ENCODE assay signal across 8 cellular contexts in the genomic region with DNA sequence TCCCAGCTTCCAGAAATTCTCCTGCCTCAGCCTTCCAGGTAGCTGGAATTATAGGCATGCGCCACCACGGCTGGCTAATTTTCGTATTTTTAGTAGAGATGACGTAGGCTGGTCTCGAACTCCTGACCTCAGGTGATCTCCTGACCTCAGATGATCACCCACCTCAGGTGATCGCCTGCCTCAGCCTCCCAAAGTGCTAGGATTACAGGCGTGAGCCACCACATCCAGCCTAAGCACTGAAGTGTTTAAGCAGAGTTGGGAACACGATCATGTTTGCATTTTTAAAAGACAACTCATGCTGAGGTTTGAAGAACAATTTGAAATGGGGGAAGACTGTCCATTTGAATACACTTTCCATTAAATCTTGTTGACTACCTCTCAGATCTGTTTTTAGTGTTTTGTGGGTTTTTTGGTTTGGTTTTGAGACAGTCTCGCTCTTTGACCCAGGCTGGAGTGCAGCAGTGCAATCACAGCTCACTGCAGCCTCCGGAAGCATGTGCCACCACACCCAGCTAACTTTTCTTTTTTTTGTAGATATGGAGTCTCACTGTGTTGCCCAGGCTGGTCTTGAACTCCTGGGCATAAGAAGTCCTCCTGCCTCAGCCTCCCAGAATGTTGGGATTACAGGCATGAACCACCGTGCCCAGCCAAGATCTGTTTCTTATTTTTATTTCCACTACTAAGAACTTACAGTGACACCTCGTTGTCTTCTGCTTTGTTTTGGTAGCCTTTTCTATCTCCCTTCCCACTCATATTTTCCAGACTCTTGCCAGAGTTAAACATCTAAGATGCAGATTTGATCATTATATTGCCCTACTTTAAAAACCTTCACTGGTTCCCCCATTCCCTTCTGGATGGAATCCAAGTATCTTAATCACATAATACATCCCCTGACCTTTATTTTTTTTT. TPM values are rescaled to one million over a fixed set of nuclear protein-coding genes. Genes with fewer than 3 reads are reported as not detected.
DNase-seq lines count a peak whose midpoint lies in the region; ATAC-seq, FAIRE-seq and TF ChIP-seq lines count a peak whose summit lies in the region.

No MANE protein-coding gene starts in this region.

- peaks cover 4% of the 10 kb centered on the region for H3K23me2 ChIP-seq in H9 (ENCODE audit: insufficient read length, low read depth, low read length, poor library complexity, severe bottlenecking)

- no peak overlapping the region for H2BK12ac ChIP-seq in H9 (ENCODE audit: insufficient read length, low read depth, low read length)

- H3K27ac ChIP-seq in H9 (ENCODE audit: insufficient read length, low read depth, low read length) (no peak overlapping the region), OCI-LY3 (ENCODE audit: low read length) (no peak overlapping the region)

- H3K27me3 Mint-ChIP-seq in H9 (ENCODE audit: low read depth) = no peaks in the 10 kb centered on the region

- no peak overlapping the region; a peak in 1 of 5 replicates for H3K4me3 Mint-ChIP-seq in H9

- H3K9me3 Mint-ChIP-seq in H9 = no peaks in the 10 kb centered on the region

- H3K36me3 ChIP-seq in OCI-LY3 (replicated peaks; ENCODE audit: low read depth, low read length) = peaks cover 15% of the 10 kb centered on the region

- H2BK15ac ChIP-seq in H9 (ENCODE audit: low read depth, low read length) = no peak overlapping the region

- H3K79me1 ChIP-seq in H9 (ENCODE audit: insufficient read depth, low read depth, low read length, poor library complexity, severe bottlenecking) = peaks cover 4% of the 10 kb centered on the region

- H3K4me3 ChIP-seq in OCI-LY3 (ENCODE audit: low read length) = no peak overlapping the region

- H3K14ac ChIP-seq in H9 (ENCODE audit: insufficient read depth, low read length) = no peak overlapping the region

- H3K27me3 ChIP-seq in H9 (ENCODE audit: insufficient read depth, low read length) (no peaks in the 10 kb centered on the region), OCI-LY3 (ENCODE audit: low read depth, low read length) (no peaks in the 10 kb centered on the region)

- FAIRE-seq in HTR-8/SVneo (lab: Jason Lieb, UNC) = no peak

- H2AK5ac ChIP-seq in H9 (ENCODE audit: insufficient read length, low read length) = no peak overlapping the region

- H3K4me2 ChIP-seq in H9 (ENCODE audit: insufficient read depth, insufficient read length, low read length) (no peak overlapping the region), OCI-LY3 (ENCODE audit: low read length) (peak overlapping the region; percentile 29)

- no peak overlapping the region for H2BK120ac ChIP-seq in H9 (ENCODE audit: low read depth, low read length, poor library complexity, severe bottlenecking)

- peaks cover 47 to 71% (median 71%) of the 10 kb centered on the region in 3 experiments for H3K36me3 Mint-ChIP-seq in H9 (ENCODE audit: insufficient read depth in 1 of 3, low read depth in 3 of 3)

- H3K4me1 ChIP-seq in H9 (ENCODE audit: insufficient read depth, low read length) = no peaks in the 10 kb centered on the region
- peaks cover 19% of the 10 kb centered on the region for H3K4me1 ChIP-seq in OCI-LY3 (ENCODE audit: low read length)

- H3K9ac ChIP-seq in H9 (ENCODE audit: extremely low read depth, insufficient read length, low read length) (no peak overlapping the region), OCI-LY3 (ENCODE audit: low read length) (no peak overlapping the region)

- H3K79me2 ChIP-seq in H9 (ENCODE audit: insufficient read depth, low read length) = peaks cover 10% of the 10 kb centered on the region; the same call in 1 of the 2 replicates
- H3K79me2 ChIP-seq in OCI-LY3 (ENCODE audit: low read length) = peaks cover 18% of the 10 kb centered on the region

- H2BK5ac ChIP-seq in H9 (ENCODE audit: insufficient read length, low read length) = no peak overlapping the region

- no CpG with 5 or more reads among the region's 12 CpGs for WGBS in H9 (ENCODE audit: extremely low coverage, insufficient read length, low lambda C conversion rate)

- no peak overlapping the region for H4K91ac ChIP-seq in H9 (ENCODE audit: insufficient read length, low read depth, low read length)

- DNase-seq in H9 (no peak), germinal center (ENCODE audit: low spot score) (peak; percentile 26), DMS114 treated with DMSO at 0.1 percent for 48 hours (lab: John Stamatoyannopoulos, UW; ENCODE audit: unreplicated experiment) (no peak), mucosa of gallbladder (ENCODE audit: low spot score) (no peak), HUDEP-2 (lab: John Stamatoyannopoulos, UW; ENCODE audit: unreplicated experiment in 76 of 76) (no peak), HTR-8/SVneo (ENCODE audit: insufficient read length, low spot score) (no peak)

- H2BK20ac ChIP-seq in H9 (ENCODE audit: low read depth, low read length, poor library complexity, severe bottlenecking) = no peak overlapping the region

- H4K20me1 ChIP-seq in H9 (ENCODE audit: control insufficient read depth, insufficient read depth, insufficient read length) (no peaks in the 10 kb centered on the region), OCI-LY3 (ENCODE audit: insufficient read depth, low read length) (no peaks in the 10 kb centered on the region; the same call in 1 of the 2 replicates)

- no peak overlapping the region for H3K56ac ChIP-seq in H9 (ENCODE audit: insufficient read length, low read depth, low read length)

- peak overlapping the region in 2 of 3 experiments; percentile 31 to 56; a peak in 3 of 7 replicates for H3K27ac Mint-ChIP-seq in H9

- H3K18ac ChIP-seq in H9 (ENCODE audit: insufficient read length, low read depth, low read length) = no peak overlapping the region

- H3K23ac ChIP-seq in H9 (ENCODE audit: insufficient read length, low read depth, low read length) = no peak overlapping the region

- no peak overlapping the region for H4K5ac ChIP-seq in H9 (ENCODE audit: insufficient read length, low read depth, low read length)

- H2AFZ ChIP-seq in H9 (ENCODE audit: low read length) (no peak overlapping the region), OCI-LY3 (ENCODE audit: low read depth, low read length) (no peak overlapping the region)

- peaks cover 13 to 16% of the 10 kb centered on the region in 2 experiments; a peak in 3 of 4 replicates for H3K4me1 Mint-ChIP-seq in H9

- H4K8ac ChIP-seq in H9 (replicated peaks; ENCODE audit: insufficient read length, low read depth, low read length) = no peak overlapping the region

- no peak for TF ChIP-seq CTCF in H9 (conservative IDR thresholded peaks at IDR 0.05)
- TF ChIP-seq CTCF in OCI-LY3 (IDR thresholded peaks at IDR 0.05; ENCODE audit: low read depth, low read length) = no peak

- no peak overlapping the region for H3K4ac ChIP-seq in H9 (ENCODE audit: low read depth, low read length)

- H3K9me3 ChIP-seq in H9 (ENCODE audit: control insufficient read depth, low read depth, low read length) (no peaks in the 10 kb centered on the region), OCI-LY3 (ENCODE audit: insufficient read depth, low read length) (no peaks in the 10 kb centered on the region)

- H3T11ph ChIP-seq in H9 (ENCODE audit: low read length) = no peak overlapping the region

- peak; percentile 99 for ATAC-seq in GM18517 (IDR thresholded peaks at IDR 0.05; ENCODE audit: unreplicated experiment)

RNA-seq across cellular contexts. Expression of a gene that starts 5.5 kb away (rescaled TPM):
- 32.6 and 33.6 TPM in 2 replicates for total RNA-seq in H9 (2021)
- 16.3 TPM for total RNA-seq in mucosa of gallbladder

RNA-seq across cellular contexts. Expression of a gene that starts 15.5 kb away (rescaled TPM):
- 110 and 117 TPM in 2 replicates for total RNA-seq in H9 (2021)
- total RNA-seq in mucosa of gallbladder = 19.2 TPM

RNA-seq across cellular contexts. Expression of a gene that starts 59.1 kb away (rescaled TPM):
- not detected in 2 replicates for total RNA-seq in H9 (2021)
- not detected for total RNA-seq in mucosa of gallbladder
